6 cellular contexts compared by ENCODE assay signal in genomic region chr4:118574251-118574650, GRCh38.
DNase-seq lines count a peak whose midpoint lies in the region; FAIRE-seq and TF ChIP-seq lines count a peak whose summit lies in the region.
"Not testable (repeated sequence)": the region's sequence is repeated elsewhere in the genome, so short reads cannot be mapped to it uniquely, and the experiment has no call there.

No MANE protein-coding gene starts in this region.

- not testable (repeated sequence) for H2BK120ac ChIP-seq in mesendoderm (ENCODE audit: low read depth, low read length)

- H3K9ac ChIP-seq in mesendoderm (ENCODE audit: low read length): not testable (repeated sequence)

- not testable (repeated sequence) for H3K79me1 ChIP-seq in mesendoderm (ENCODE audit: low read length)

- not testable (repeated sequence) for H3K4me3 Mint-ChIP-seq in activated CD4-positive, alpha-beta T cell treated with anti-CD3 and anti-CD28 coated beads, Interleukin-2, amount 10 ng/mL, durations not matched to agents 24 days and 14 days

- H3K27ac Mint-ChIP-seq in activated CD4-positive, alpha-beta T cell treated with anti-CD3 and anti-CD28 coated beads, Interleukin-2, amount 10 ng/mL, durations not matched to agents 24 days and 14 days: not testable (repeated sequence)

- intact Hi-C loops in activated CD4-positive, alpha-beta T cell treated with anti-CD3 and anti-CD28 coated beads, Interleukin-2, amount 10 ng/mL, durations not matched to agents 24 days and 14 days (cut with micrococcal nuclease): not testable (repeated sequence)

- not testable (repeated sequence) for H4K8ac ChIP-seq in mesendoderm (ENCODE audit: low read depth, low read length)

- peak; percentile 54 for FAIRE-seq in GM19239 (lab: Jason Lieb, UNC)

- H3K18ac ChIP-seq in mesendoderm (ENCODE audit: low read length): not testable (repeated sequence)

- H3K27ac ChIP-seq in mesendoderm (ENCODE audit: low read depth, low read length): not testable (repeated sequence)

- peak; percentile 29 for DNase-seq in CMK (ENCODE audit: low read depth)
- DNase-seq in GM19239 (ENCODE audit: insufficient read length, low spot score): not testable (repeated sequence)
- peak; percentile 26 for DNase-seq in SK-N-DZ (ENCODE audit: low spot score)
- DNase-seq in activated CD4-positive, alpha-beta T cell treated with anti-CD3 and anti-CD28 coated beads, Interleukin-2, amount 10 ng/mL, durations not matched to agents 24 days and 14 days: peak; percentile 30
- DNase-seq in erythroblast (lab: John Stamatoyannopoulos, UW): peak; percentile 24 to 84
- peak; percentile 68 for DNase-seq in mesendoderm

- H3K36me3 ChIP-seq in mesendoderm (ENCODE audit: control insufficient read depth, insufficient read depth, low read length): not testable (repeated sequence)

- not testable (repeated sequence) for TF ChIP-seq POLR2A in erythroblast (IDR thresholded peaks at IDR 0.05; ENCODE audit: low read length)

- H3K36me3 Mint-ChIP-seq in activated CD4-positive, alpha-beta T cell treated with anti-CD3 and anti-CD28 coated beads, Interleukin-2, amount 10 ng/mL, durations not matched to agents 24 days and 14 days (ENCODE audit: low read depth): not testable (repeated sequence)

- not testable (repeated sequence) for H3K23ac ChIP-seq in mesendoderm (ENCODE audit: low read length)

- not testable (repeated sequence) for H3K27me3 ChIP-seq in mesendoderm (ENCODE audit: insufficient read depth, low read length, poor library complexity)

- H3K27me3 Mint-ChIP-seq in activated CD4-positive, alpha-beta T cell treated with anti-CD3 and anti-CD28 coated beads, Interleukin-2, amount 10 ng/mL, durations not matched to agents 24 days and 14 days: not testable (repeated sequence)

- not testable (repeated sequence) for H3K56ac ChIP-seq in mesendoderm (ENCODE audit: low read length)

- H3K79me2 ChIP-seq in mesendoderm (ENCODE audit: control insufficient read depth, insufficient read depth, low read length): not testable (repeated sequence)

- H4K5ac ChIP-seq in mesendoderm (ENCODE audit: low read length): not testable (repeated sequence)

- H3K4ac ChIP-seq in mesendoderm (ENCODE audit: low read depth, low read length): not testable (repeated sequence)

- not testable (repeated sequence) for H3K4me2 ChIP-seq in mesendoderm (ENCODE audit: low read length)

- not testable (repeated sequence) for H2AK5ac ChIP-seq in mesendoderm (ENCODE audit: low read length)

- not testable (repeated sequence) for H2BK15ac ChIP-seq in mesendoderm (replicated peaks; ENCODE audit: low read depth)

- not testable (repeated sequence) for H3K4me3 ChIP-seq in mesendoderm (ENCODE audit: low read length)

- not testable (repeated sequence) for H3K4me1 ChIP-seq in mesendoderm (ENCODE audit: control insufficient read depth, low read depth, low read length)

- not testable (repeated sequence) for H3K9me3 Mint-ChIP-seq in activated CD4-positive, alpha-beta T cell treated with anti-CD3 and anti-CD28 coated beads, Interleukin-2, amount 10 ng/mL, durations not matched to agents 24 days and 14 days

- WGBS in mesendoderm (ENCODE audit: extremely low coverage, insufficient coverage, low lambda C conversion rate): no CpG with 5 or more reads among the region's 3 CpGs

- H2BK5ac ChIP-seq in mesendoderm (ENCODE audit: low read length): not testable (repeated sequence)

- H3K4me1 Mint-ChIP-seq in activated CD4-positive, alpha-beta T cell treated with anti-CD3 and anti-CD28 coated beads, Interleukin-2, amount 10 ng/mL, durations not matched to agents 24 days and 14 days: not testable (repeated sequence)
